ENCODE assay signal across 19 cellular contexts in the genomic region with DNA sequence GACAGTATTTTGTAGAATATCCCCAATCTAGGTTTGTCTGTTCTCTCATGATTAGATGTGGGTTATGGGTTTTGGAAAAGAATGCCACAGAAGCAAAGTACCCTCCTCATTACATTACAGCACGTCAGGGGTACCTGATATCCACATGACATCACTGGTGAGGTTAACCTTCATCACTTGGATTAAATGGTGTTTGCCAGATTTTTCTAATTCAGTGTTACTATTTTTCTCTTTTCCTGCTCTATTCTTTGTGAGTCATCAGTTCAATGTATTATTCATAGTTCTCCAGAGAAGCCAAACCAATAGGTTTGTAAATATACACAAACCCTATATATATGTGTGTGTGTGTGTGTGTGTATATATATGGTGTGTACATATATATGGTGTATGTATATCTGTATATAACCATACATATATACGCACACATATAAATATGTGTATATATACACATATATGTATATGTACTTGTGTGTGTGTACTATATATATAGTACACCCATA.
"Had no signal": no experiment of that assay in that cellular context is flagged by ENCODE, and none has a peak within 500 bp of the region (broad histone marks: within the 10 kb centered on the region; RNA-seq: fewer than 3 reads in every experiment).

No MANE protein-coding gene starts in this region.

- H3K4me3 ChIP-seq: cardiac muscle cell had no signal

- DNase-seq: activated CD4-positive, alpha-beta T cell treated with anti-CD3 and anti-CD28 coated beads for 4 hours; activated CD8-positive, alpha-beta memory T cell treated with anti-CD3 and anti-CD28 coated beads, Interleukin-2, amount 50 U/mL, for 4 hours; activated CD8-positive, alpha-beta T cell treated with anti-CD3 and anti-CD28 coated beads for 36 hours; activated gamma-delta T cell treated with Interleukin-2 at 50 U/mL for 16 hours; activated naive CD4-positive, alpha-beta T cell treated with anti-CD3 and anti-CD28 coated beads, Interleukin-2, amount 10 ng/mL, durations not matched to agents 7 days and 5 days; activated naive CD8-positive, alpha-beta T cell treated with anti-CD3 and anti-CD28 coated beads for 36 hours; activated T-cell treated with anti-CD3 and anti-CD28 coated beads, Interleukin-2, amount 50 U/mL, for 72 hours; anterior cingulate cortex; NCI-H1092 treated with DMSO at 0.1 percent for 48 hours; NCI-H1436; NCI-H1694 treated with DMSO at 0.1 percent for 48 hours; NCI-H2081; NCI-H446; NCI-H524; SHP77 treated with DMSO at 0.1 percent for 48 hours; T-cell; T-helper 2 cell; WERI-Rb-1 had no signal
